Comparison of ENCODE assay signal across 1 cellular context in genomic region chr7:119344466-119344865, GRCh38.
TF ChIP-seq lines count a peak whose summit lies in the region.

No MANE protein-coding gene starts in this region.

TF ChIP-seq in HCT116, 20 proteins besides CTCF, POLR2A, EP300 and RAD21 (continued from another document):
- TF ChIP-seq MAX (IDR thresholded peaks at IDR 0.05) (no peak), SIN3A (IDR thresholded peaks at IDR 0.05; ENCODE audit: low read depth) (no peak), EZH2phosphoT487 (IDR thresholded peaks at IDR 0.05; ENCODE audit: borderline replicate concordance) (no peak), SP1 (IDR thresholded peaks at IDR 0.05; ENCODE audit: low read depth) (no peak), EGR1 (IDR thresholded peaks at IDR 0.05; ENCODE audit: low read depth) (no peak), ZFX (IDR thresholded peaks at IDR 0.05) (no peak), FOSL1 (IDR thresholded peaks at IDR 0.05; ENCODE audit: low read depth) (no peak), TCF7L2 (IDR thresholded peaks at IDR 0.05; ENCODE audit: borderline replicate concordance, extremely low read depth, insufficient read depth, insufficient read length) (no peak), CEBPB (IDR thresholded peaks at IDR 0.05; ENCODE audit: low read depth) (no peak), ZNF274 (IDR thresholded peaks at IDR 0.05; ENCODE audit: low read depth, low read length) (no peak), YY1 (IDR thresholded peaks at IDR 0.05; ENCODE audit: extremely low read depth, insufficient replicate concordance, low read depth, low read length) (no peak), SRF (IDR thresholded peaks at IDR 0.05; ENCODE audit: low read depth) (no peak)
- TF ChIP-seq, protein P1, sequence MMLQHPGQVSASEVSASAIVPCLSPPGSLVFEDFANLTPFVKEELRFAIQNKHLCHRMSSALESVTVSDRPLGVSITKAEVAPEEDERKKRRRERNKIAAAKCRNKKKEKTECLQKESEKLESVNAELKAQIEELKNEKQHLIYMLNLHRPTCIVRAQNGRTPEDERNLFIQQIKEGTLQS (IDR thresholded peaks at IDR 0.05), result no peak
